8 cellular contexts compared by ENCODE assay signal in genomic region chr1:213050745-213051126, GRCh38. TPM values are rescaled to one million over a fixed set of nuclear protein-coding genes. Genes with fewer than 3 reads are reported as not detected.
DNase-seq lines count a peak whose midpoint lies in the region; ATAC-seq and TF ChIP-seq lines count a peak whose summit lies in the region.

No MANE protein-coding gene starts in this region.

- DNase-seq in BE2C (no peak), colonic mucosa (no peak), DMS79 treated with DMSO at 0.1 percent for 48 hours (lab: John Stamatoyannopoulos, UW) (no peak), NCI-H146 (lab: John Stamatoyannopoulos, UW) (no peak), NOMO-1 treated with DMSO at 0.1 percent for 48 hours (lab: John Stamatoyannopoulos, UW; ENCODE audit: unreplicated experiment) (no peak)

- H3K9ac ChIP-seq in HUES6 (ENCODE audit: low read length) (peak overlapping the region; percentile 73), colonic mucosa (ENCODE audit: low read depth in 2 of 2, low read length in 2 of 2) (peak overlapping the region in 1 of 2 donors; percentile 81)

- H3K27me3 ChIP-seq in BE2C = no peaks in the 10 kb centered on the region
- H3K27me3 ChIP-seq in HUES6 (ENCODE audit: control insufficient read depth, insufficient read depth, low read length) = no peaks in the 10 kb centered on the region
- no peaks in the 10 kb centered on the region for H3K27me3 ChIP-seq in colonic mucosa
- no peaks in the 10 kb centered on the region for H3K27me3 ChIP-seq in muscle layer of duodenum (ENCODE audit: low read depth, low read length)

- no peak for TF ChIP-seq CTCF in BE2C (IDR thresholded peaks at IDR 0.05; ENCODE audit: low read depth, low read length)
- no peak for TF ChIP-seq CTCF in colonic mucosa (IDR thresholded peaks at IDR 0.05)

- no peaks in the 10 kb centered on the region for H3K9me3 ChIP-seq in BE2C
- no peaks in the 10 kb centered on the region for H3K9me3 ChIP-seq in HUES6 (ENCODE audit: control insufficient read depth, insufficient read depth, low read depth, low read length)
- no peaks in the 10 kb centered on the region for H3K9me3 ChIP-seq in colonic mucosa
- no peaks in the 10 kb centered on the region for H3K9me3 ChIP-seq in muscle layer of duodenum (ENCODE audit: control insufficient read depth in 1 of 2, low read length in 2 of 2)

- H3K27ac ChIP-seq in HUES6 (ENCODE audit: low read depth, low read length) (no peak overlapping the region; the same call in 1 of the 2 replicates), colonic mucosa (peak overlapping the region; percentile 72), muscle layer of duodenum (ENCODE audit: low read length) (peak overlapping the region; percentile 80)

- peak; percentile 35 for ATAC-seq in GM19455 (IDR thresholded peaks at IDR 0.05; ENCODE audit: unreplicated experiment)

- intact Hi-C loops in colonic mucosa (cut with DNase I) = no loop called here

- H3K4me1 ChIP-seq in BE2C (peaks cover 5% of the 10 kb centered on the region), HUES6 (ENCODE audit: control insufficient read depth, insufficient read depth, low read length) (peaks cover 14% of the 10 kb centered on the region), colonic mucosa (no peaks in the 10 kb centered on the region), muscle layer of duodenum (ENCODE audit: control insufficient read depth in 1 of 2, insufficient read depth in 2 of 2, low read length in 2 of 2) (peaks cover 4 to 17% of the 10 kb centered on the region in 2 donors)

- no peaks in the 10 kb centered on the region for H3K36me3 ChIP-seq in BE2C
- H3K36me3 ChIP-seq in HUES6 (ENCODE audit: control insufficient read depth, insufficient read depth, low read length) = no peaks in the 10 kb centered on the region
- no peaks in the 10 kb centered on the region for H3K36me3 ChIP-seq in colonic mucosa
- no peaks in the 10 kb centered on the region for H3K36me3 ChIP-seq in muscle layer of duodenum (ENCODE audit: control insufficient read depth in 1 of 2, insufficient read depth in 2 of 2, low read length in 2 of 2)

- peak overlapping the region; percentile 88 for H3K4me3 ChIP-seq in BE2C (ENCODE audit: low read depth, low read length)
- H3K4me3 ChIP-seq in HUES6 (ENCODE audit: low read depth, low read length) = peak overlapping the region; percentile 89
- H3K4me3 ChIP-seq in colonic mucosa = peak overlapping the region; percentile 61
- peak overlapping the region; percentile 89 to 96 for H3K4me3 ChIP-seq in muscle layer of duodenum (ENCODE audit: low read depth in 1 of 2, low read length in 2 of 2)

RNA-seq across cellular contexts. Expression of gene RPS6KC1, which starts 0.3 kb away (rescaled TPM):
- 19.7 TPM for polyA plus RNA-seq in BE2C (2012; ENCODE audit: insufficient read depth, insufficient read length, low read depth)
- total RNA-seq in colonic mucosa = 1 to 10 TPM; 8.8 to 9.6 TPM

RNA-seq across cellular contexts. Expression of gene ANGEL2, which starts 35.1 kb away (rescaled TPM):
- 23.7 TPM for polyA plus RNA-seq in BE2C (2012; ENCODE audit: insufficient read depth, insufficient read length, low read depth)
- 10 to 100 TPM; 19.0 to 20.6 TPM for total RNA-seq in colonic mucosa
